In genomic region chr1:162671664-162672415, GRCh38 we compare ENCODE assay signal across 21 cellular contexts. TPM values are rescaled to one million over a fixed set of nuclear protein-coding genes. Genes with fewer than 3 reads are reported as not detected.
DNase-seq lines count a peak whose midpoint lies in the region; ATAC-seq, FAIRE-seq and TF ChIP-seq lines count a peak whose summit lies in the region.
"Had no signal": no experiment of that assay in that cellular context is flagged by ENCODE, and none has a peak within 500 bp of the region (broad histone marks: within the 10 kb centered on the region; RNA-seq: fewer than 3 reads in every experiment).

No MANE protein-coding gene starts in this region.

- no peaks in the 10 kb centered on the region for H3K27me3 ChIP-seq in liver (ENCODE audit: control insufficient read depth in 4 of 4, insufficient read depth in 4 of 4, low read length in 3 of 4)
- no peaks in the 10 kb centered on the region; a peak in 1 of 5 replicates for H3K27me3 ChIP-seq in HepG2 (ENCODE audit: control insufficient read depth in 1 of 2, insufficient read depth in 2 of 2, low read length in 2 of 2)
- H3K27me3 ChIP-seq in esophagus muscularis mucosa = no peaks in the 10 kb centered on the region
- no peaks in the 10 kb centered on the region for H3K27me3 ChIP-seq in rectal smooth muscle tissue (ENCODE audit: control insufficient read depth, insufficient read depth, low read length)
- no peaks in the 10 kb centered on the region for H3K27me3 ChIP-seq in vagina

- TF ChIP-seq EP300 in HepG2 (IDR thresholded peaks at IDR 0.05; ENCODE audit: low read depth in 2 of 2, low read length in 2 of 2) (no peak), HepG2 (CRISPR knock-in tag; IDR thresholded peaks at IDR 0.05; ENCODE audit: borderline replicate concordance) (no peak), esophagus muscularis mucosa (IDR thresholded peaks at IDR 0.05) (no peak)

- in situ Hi-C loops in HepG2 (cut with HindIII; ENCODE audit: extremely low pct_ligation_motif_present, low pct_unique_long_range_greater_than_20kb) = no loop called here

- H4K20me1 ChIP-seq in HepG2 (ENCODE audit: insufficient read depth, low read length) = no peaks in the 10 kb centered on the region

- CTCF ChIA-PET in HepG2 (lab: Yijun Ruan, JAX; ENCODE audit: low intra/inter-chr PET ratio, low total read pairs) = no interaction called here

- H3K4me3 ChIP-seq in liver (ENCODE audit: low read depth in 1 of 3, low read length in 3 of 3) (no peak overlapping the region), HepG2 (replicated peaks in 1 of 3; ENCODE audit: insufficient read depth in 1 of 3, low read depth in 2 of 3, low read length in 3 of 3) (no peak overlapping the region), esophagus muscularis mucosa (no peak overlapping the region), rectal smooth muscle tissue (ENCODE audit: low read length) (no peak overlapping the region), vagina (no peak overlapping the region)
- H3K4me3 ChIP-seq: GM12878 had no signal

- DNase-seq in HepG2 (ENCODE audit: low spot score) (no peak), esophagus muscularis mucosa (ENCODE audit: extremely low spot score) (peak; percentile 50), vagina (ENCODE audit: extremely low spot score in 2 of 2) (no peak), NCI-H226 (no peak), dedifferentiated amniotic fluid mesenchymal stem cell (ENCODE audit: extremely low spot score) (no peak), GM10266 (ENCODE audit: extremely low spot score) (no peak)
- DNase-seq: activated CD4-positive, alpha-beta T cell treated with anti-CD3 and anti-CD28 coated beads, Interleukin-2, amount 50 U/mL, for 1 hour; activated naive CD8-positive, alpha-beta T cell treated with anti-CD3 and anti-CD28 coated beads for 36 hours; CD4-positive, alpha-beta memory T cell; NCI-H1694 treated with DMSO at 0.1 percent for 48 hours; NCI-H748 treated with DMSO at 0.1 percent for 48 hours; SHP77 treated with DMSO at 0.1 percent for 48 hours; substantia nigra; WERI-Rb-1 had no signal

- no peaks in the 10 kb centered on the region for H3K79me2 ChIP-seq in HepG2 (ENCODE audit: insufficient read depth, low read length)

- no TSS peak for BruUV-seq in HepG2 (replicated peaks; lab: Mats Ljungman, UMichigan)

- TF ChIP-seq POLR2A in HepG2 (IDR thresholded peaks at IDR 0.05; ENCODE audit: insufficient read depth in 1 of 2, low read depth in 2 of 2, low read length in 2 of 2) (no peak), esophagus muscularis mucosa (IDR thresholded peaks at IDR 0.05; ENCODE audit: low read depth) (no peak), vagina (IDR thresholded peaks at IDR 0.05) (no peak)

- H3K4me1 ChIP-seq in liver (ENCODE audit: control insufficient read depth in 4 of 4, insufficient read depth in 4 of 4, low read length in 3 of 4) (no peaks in the 10 kb centered on the region), HepG2 (ENCODE audit: insufficient read depth, low read length) (no peaks in the 10 kb centered on the region), esophagus muscularis mucosa (peaks cover 30 to 84% (median 71%) of the 10 kb centered on the region in 4 donors), rectal smooth muscle tissue (ENCODE audit: control insufficient read depth, insufficient read depth, low read length) (peaks cover 35% of the 10 kb centered on the region), vagina (peaks cover 53% of the 10 kb centered on the region)

- peak overlapping the region; percentile 41 to 51 for H3K27ac ChIP-seq in liver (ENCODE audit: low read depth in 1 of 2, low read length in 2 of 2)
- H3K27ac ChIP-seq in HepG2 (ENCODE audit: extremely low read length, insufficient read depth, low read length) = no peak overlapping the region
- H3K27ac ChIP-seq in esophagus muscularis mucosa (replicated peaks in 1 of 4) = peak overlapping the region; percentile 59 to 83 (median 68)
- peak overlapping the region; percentile 58 for H3K27ac ChIP-seq in rectal smooth muscle tissue (ENCODE audit: low read depth, low read length)
- H3K27ac ChIP-seq in vagina = peak overlapping the region; percentile 74
- H3K27ac ChIP-seq: epithelial cell of prostate, WERI-Rb-1 had no signal

- TF ChIP-seq CTCF in liver (IDR thresholded peaks at IDR 0.05; ENCODE audit: low read depth, low read length, missing input control) (no peak), HepG2 (CRISPR knock-in tag; IDR thresholded peaks at IDR 0.05) (no peak), esophagus muscularis mucosa (IDR thresholded peaks at IDR 0.05) (peak in 1 of 3 experiments; percentile 8), vagina (IDR thresholded peaks at IDR 0.05) (no peak), GM10266 (IDR thresholded peaks at IDR 0.05; ENCODE audit: control insufficient read depth, insufficient read depth, low read depth, missing control alignments) (no peak)

- no peak overlapping the region for H3K9ac ChIP-seq in liver (ENCODE audit: low read depth in 1 of 2, low read length in 2 of 2)
- H3K9ac ChIP-seq in HepG2 (ENCODE audit: insufficient read depth, low read depth, low read length) = no peak overlapping the region
- H3K9ac ChIP-seq in rectal smooth muscle tissue (ENCODE audit: low read length) = no peak overlapping the region

- no peak overlapping the region for H3K4me2 ChIP-seq in HepG2 (ENCODE audit: low read depth, low read length)

- H3K36me3 ChIP-seq in liver (ENCODE audit: control insufficient read depth in 4 of 4, insufficient read depth in 3 of 4, low read depth in 1 of 4, low read length in 3 of 4) (no peaks in the 10 kb centered on the region), HepG2 (replicated peaks in 1 of 2; ENCODE audit: control insufficient read depth in 1 of 2, insufficient read depth in 2 of 2, low read length in 2 of 2) (no peaks in the 10 kb centered on the region), esophagus muscularis mucosa (no peaks in the 10 kb centered on the region), rectal smooth muscle tissue (ENCODE audit: control insufficient read depth, insufficient read depth, low read length) (no peaks in the 10 kb centered on the region), vagina (no peaks in the 10 kb centered on the region)
- H3K36me3 ChIP-seq: WERI-Rb-1 had no signal

- TF ChIP-seq RAD21 in liver (IDR thresholded peaks at IDR 0.05) = no peak
- TF ChIP-seq RAD21 in HepG2 (CRISPR knock-in tag; IDR thresholded peaks at IDR 0.05) = no peak

- no peaks in the 10 kb centered on the region for H3K9me3 ChIP-seq in liver (ENCODE audit: control insufficient read depth in 4 of 4, low read length in 3 of 4)
- H3K9me3 ChIP-seq in HepG2 (ENCODE audit: low read length) = no peaks in the 10 kb centered on the region
- no peaks in the 10 kb centered on the region for H3K9me3 ChIP-seq in esophagus muscularis mucosa
- H3K9me3 ChIP-seq in vagina = no peaks in the 10 kb centered on the region

- no peak overlapping the region for H2AFZ ChIP-seq in HepG2 (ENCODE audit: low read length)

- POLR2A ChIA-PET in HepG2 (lab: Yijun Ruan, JAX) = no interaction called here

- WGBS in liver = 68% methylated on average over 5 of the region's 5 CpGs
- WGBS in HepG2 (ENCODE audit: low lambda C conversion rate) = 50% methylated on average over 5 of the region's 5 CpGs
- WGBS in esophagus muscularis mucosa = 65% methylated on average over 5 of the region's 5 CpGs

- FAIRE-seq in HepG2 (lab: Jason Lieb, UNC) = no peak
- FAIRE-seq: frontal cortex, GM12878 had no signal

- intact Hi-C loops in HepG2 (cut with micrococcal nuclease; ENCODE audit: unreplicated experiment) (loop anchor here (5.0 kb wide), 1 partner anchor 410 kb away; no protein-coding TSS in a partner anchor), esophagus muscularis mucosa (cut with DNase I) (no loop called here), vagina (cut with DNase I) (no loop called here)

- no peak for ATAC-seq in HepG2
- ATAC-seq: activated T-helper 17 cell treated with anti-CD3 and anti-CD28 coated beads, Interleukin-2, amount 50 U/mL, for 72 hours; GM12878; natural killer cell treated with Interleukin-12 subunit alpha and Interleukin-12 subunit beta and Interleukin-15 and Interleukin-18, amount 100 ng/mL, for 72 hours had no signal

TF ChIP-seq in liver, 16 proteins besides CTCF, POLR2A, EP300 and RAD21 (continues in another document):
- TF ChIP-seq FOXA2 (IDR thresholded peaks at IDR 0.05) = no peak
- no peak for TF ChIP-seq GABPA (IDR thresholded peaks at IDR 0.05 in 1 of 2, conservative IDR thresholded peaks at IDR 0.05 in 1 of 2)
- TF ChIP-seq NR2F2 (IDR thresholded peaks at IDR 0.05) = no peak
- no peak for TF ChIP-seq JUND (IDR thresholded peaks at IDR 0.05)
- TF ChIP-seq FOXA1 (IDR thresholded peaks at IDR 0.05) = no peak

TF ChIP-seq in HepG2, 621 proteins besides CTCF, POLR2A, EP300 and RAD21 (continues in another document):
- TF ChIP-seq ZNF761 (CRISPR knock-in tag; conservative IDR thresholded peaks at IDR 0.05) (no peak), STAT5B (CRISPR knock-in tag; IDR thresholded peaks at IDR 0.05) (no peak), HMGA1 (CRISPR knock-in tag; conservative IDR thresholded peaks at IDR 0.05) (no peak), SATB2 (CRISPR knock-in tag; IDR thresholded peaks at IDR 0.05) (no peak)

RNA-seq across cellular contexts. Expression of gene DDR2, which starts 39.6 kb away (rescaled TPM):
- total RNA-seq in liver = 1 to 10 TPM; 2.7 to 6.4 TPM
- polyA plus RNA-seq in liver = 1 to 10 TPM; 1.2 to 1.5 TPM
- total RNA-seq in HepG2 (2016; rRNA removed; fragmentation: Illumina TruSeq; extraction: Trizol) = 0.13 and 0.38 TPM in 2 replicates
- total RNA-seq in HepG2 (2016; cell fraction: cytosol; rRNA removed; fragmentation: Illumina TruSeq; extraction: Trizol; ENCODE audit: low read depth) = under 0.01 TPM in 1 of 2 replicates, not detected in the other
- total RNA-seq in HepG2 (2016; cell fraction: insoluble cytoplasmic fraction; rRNA removed; fragmentation: Illumina TruSeq; extraction: Trizol) = 0.15 and 0.43 TPM in 2 replicates
- 0.10 and 0.22 TPM in 2 replicates for total RNA-seq in HepG2 (2016; cell fraction: membrane; rRNA removed; fragmentation: Illumina TruSeq; extraction: Trizol)
- total RNA-seq in HepG2 (2016; cell fraction: nucleus; rRNA removed; fragmentation: Illumina TruSeq; extraction: Trizol) = 1.3 and 2.1 TPM in 2 replicates
- polyA plus RNA-seq in HepG2 (2011; rRNA removed) = 0.30 and 0.36 TPM in 2 replicates
- 0.15 and 0.18 TPM in 2 replicates for polyA plus RNA-seq in HepG2 (2011; cell fraction: cytosol; rRNA removed)
- 0.84 and 1.3 TPM in 2 replicates for polyA plus RNA-seq in HepG2 (2011; cell fraction: nucleus; rRNA removed)
- polyA plus RNA-seq in HepG2 (2012) = 0.23 and 0.40 TPM in 2 replicates
- 0.02 and 0.07 TPM in 2 replicates for polyA plus RNA-seq in HepG2 (2016; cell fraction: cytosol; fragmentation: Illumina TruSeq; extraction: Trizol; ENCODE audit: low read depth)
- 0.09 and 0.14 TPM in 2 replicates for polyA plus RNA-seq in HepG2 (2016; cell fraction: insoluble cytoplasmic fraction; fragmentation: Illumina TruSeq; extraction: Trizol; ENCODE audit: low read depth)
- polyA plus RNA-seq in HepG2 (2016; cell fraction: membrane; fragmentation: Illumina TruSeq; extraction: Trizol; ENCODE audit: low read depth) = 0.02 TPM in 2 replicates
- polyA plus RNA-seq in HepG2 (2016; cell fraction: nucleus; fragmentation: Illumina TruSeq; extraction: Trizol; ENCODE audit: insufficient read depth, low read depth) = 0.89 and 1.2 TPM in 2 replicates
- polyA minus RNA-seq in HepG2 (2011; rRNA and poly(A)+ RNA removed; ENCODE audit: low replicate concordance) = 1.2 and 3.1 TPM in 2 replicates
- polyA minus RNA-seq in HepG2 (2011; cell fraction: cytosol; rRNA and poly(A)+ RNA removed) = 0.59 TPM in 1 of 2 replicates, not detected in the other
- polyA minus RNA-seq in HepG2 (2011; cell fraction: nucleus; rRNA and poly(A)+ RNA removed) = 1.5 and 2.5 TPM in 2 replicates
- 100 to 1,000 TPM; 143 to 194 (median 175) TPM for total RNA-seq in esophagus muscularis mucosa
- 153 TPM for total RNA-seq in vagina

Comparison
In these comparisons a context has a peak if more than half of its experiments do, and no peak if none do; other contexts are left out.
1. RNA of gene DDR2, which starts 39.6 kb away (total RNA-seq): 143 to 194 TPM in esophagus muscularis mucosa and 153 TPM in vagina (single experiment); 2.7 to 6.4 TPM in liver and under 0.01 to 2.1 TPM in HepG2; every median in the first group is over 10 times any median in the second.